32 cellular contexts compared by ENCODE assay signal in genomic region chr6:19997104-19997503, GRCh38.
"Had no signal": no experiment of that assay in that cellular context is flagged by ENCODE, and none has a peak within 500 bp of the region (broad histone marks: within the 10 kb centered on the region; RNA-seq: fewer than 3 reads in every experiment).

No MANE protein-coding gene starts in this region.

- H3K27me3 ChIP-seq: adrenal gland, body of pancreas, cardiac muscle cell had no signal

- DNase-seq: activated B cell treated with CpG ODN at 0.5 μM for 24 hours; activated CD4-positive, alpha-beta memory T cell treated with anti-CD3 and anti-CD28 coated beads for 36 hours; activated CD4-positive, alpha-beta T cell treated with anti-CD3 and anti-CD28 coated beads for 4 hours; activated CD4-positive, alpha-beta T cell treated with anti-CD3 and anti-CD28 coated beads, Interleukin-2, amount 10 ng/mL, durations not matched to agents 24 days and 14 days; activated CD4-positive, alpha-beta T cell treated with anti-CD3 and anti-CD28 coated beads, Interleukin-2, amount 50 U/mL, for 1 hour; activated CD4-positive, alpha-beta T cell treated with anti-CD3 and anti-CD28 coated beads, Interleukin-2, amount 50 U/mL, for 4 hours; activated CD4-positive, CD25-positive, alpha-beta regulatory T cell treated with anti-CD3 and anti-CD28 coated beads, Interleukin-2, amount 50 U/mL, for 72 hours; activated CD8-positive, alpha-beta memory T cell treated with anti-CD3 and anti-CD28 coated beads, Interleukin-2, amount 50 U/mL, for 4 hours; activated CD8-positive, alpha-beta T cell treated with anti-CD3 and anti-CD28 coated beads for 36 hours; activated effector memory CD4-positive, alpha-beta T cell treated with anti-CD3 and anti-CD28 coated beads, Interleukin-2, amount 50 U/mL, for 16 hours; activated gamma-delta T cell treated with Interleukin-2 at 50 U/mL for 16 hours; activated naive CD4-positive, alpha-beta T cell; activated naive CD4-positive, alpha-beta T cell treated with anti-CD3 and anti-CD28 coated beads for 36 hours; activated naive CD4-positive, alpha-beta T cell treated with anti-CD3 and anti-CD28 coated beads, Interleukin-2, amount 50 U/mL, for 16 hours; activated naive CD8-positive, alpha-beta T cell treated with anti-CD3 and anti-CD28 coated beads for 36 hours; activated T-cell treated with anti-CD3 and anti-CD28 coated beads for 4 hours; activated T-cell treated with anti-CD3 and anti-CD28 coated beads, Interleukin-2, amount 50 U/mL, for 24 hours; activated T-cell treated with anti-CD3 and anti-CD28 coated beads, Interleukin-2, amount 50 U/mL, for 48 hours; adrenal gland; amniotic stem cell; aorta; body of pancreas; caudate nucleus; cerebellar nuclear complex; T-helper 1 cell; T-helper 2 cell; T-helper 9 cell had no signal

- H3K36me3 ChIP-seq: adrenal gland, cardiac muscle cell had no signal

- H3K4me3 ChIP-seq: adrenal gland, body of pancreas, cardiac muscle cell had no signal

- ATAC-seq: activated CD8-positive, alpha-beta T cell treated with anti-CD3 and anti-CD28 coated beads for 36 hours; activated naive CD4-positive, alpha-beta T cell treated with anti-CD3 and anti-CD28 coated beads, Interleukin-2, amount 50 U/mL, for 72 hours; activated T-helper 17 cell treated with anti-CD3 and anti-CD28 coated beads, Interleukin-2, amount 50 U/mL, for 72 hours; body of pancreas had no signal

- H3K4me1 ChIP-seq: adrenal gland, body of pancreas had no signal

- H3K27ac ChIP-seq: adrenal gland, body of pancreas, cardiac muscle cell had no signal

- FAIRE-seq: astrocyte, TTC549 had no signal

- H3K9me3 ChIP-seq: adrenal gland, body of pancreas had no signal
